ENCODE assay signal across 12 cellular contexts in genomic region chr6:116393430-116393829, GRCh38. TPM values are rescaled to one million over a fixed set of nuclear protein-coding genes. Genes with fewer than 3 reads are reported as not detected.
DNase-seq lines count a peak whose midpoint lies in the region; ATAC-seq, FAIRE-seq and TF ChIP-seq lines count a peak whose summit lies in the region.
"Had no signal": no experiment of that assay in that cellular context is flagged by ENCODE, and none has a peak within 500 bp of the region (broad histone marks: within the 10 kb centered on the region; RNA-seq: fewer than 3 reads in every experiment).

No MANE protein-coding gene starts in this region.

- no peak for DNase-seq in GM12892 (ENCODE audit: insufficient read length)
- no peak for DNase-seq in brain microvascular endothelial cell
- peak; percentile 24 for DNase-seq in pons (ENCODE audit: low spot score)
- DNase-seq in frontal cortex (ENCODE audit: low spot score in 2 of 2), result no peak
- DNase-seq in NCI-H2227 treated with DMSO at 0.1 percent for 48 hours (lab: John Stamatoyannopoulos, UW), result no peak
- no peak for DNase-seq in NCI-H2081 (lab: John Stamatoyannopoulos, UW)
- DNase-seq: activated CD4-positive, CD25-positive, alpha-beta regulatory T cell; NCI-H748 treated with DMSO at 0.1 percent for 48 hours; pancreas had no signal

- H3K36me3 ChIP-seq in brain microvascular endothelial cell (replicated peaks), result no peaks in the 10 kb centered on the region
- H3K36me3 ChIP-seq: pancreas had no signal

- no peak overlapping the region for H3K4me3 ChIP-seq in brain microvascular endothelial cell (ENCODE audit: low read depth, low read length)
- H3K4me3 ChIP-seq: pancreas had no signal

- FAIRE-seq in GM12892 (lab: Jason Lieb, UNC), result peak; percentile 67
- FAIRE-seq in frontal cortex (lab: Jason Lieb, UNC), result no peak
- FAIRE-seq: H54, pancreas had no signal

- TF ChIP-seq POLR2A in GM12892 (IDR thresholded peaks at IDR 0.05; ENCODE audit: low read depth, low read length), result no peak

- no peaks in the 10 kb centered on the region for H3K27me3 ChIP-seq in brain microvascular endothelial cell (replicated peaks)
- H3K27me3 ChIP-seq: pancreas had no signal

- peak; percentile 35 for ATAC-seq in HG03108 (IDR thresholded peaks at IDR 0.05; ENCODE audit: unreplicated experiment)
- ATAC-seq in GM18517 (IDR thresholded peaks at IDR 0.05; ENCODE audit: unreplicated experiment), result no peak

- H3K27ac ChIP-seq in brain microvascular endothelial cell, result no peak overlapping the region
- H3K27ac ChIP-seq: pancreas had no signal

- TF ChIP-seq CTCF in brain microvascular endothelial cell (IDR thresholded peaks at IDR 0.05; ENCODE audit: low read depth, low read length, missing control alignments), result peak; percentile 37

- in situ Hi-C loops in brain microvascular endothelial cell (cut with HindIII; ENCODE audit: low pct_ligation_motif_present, low sequenced_read_pairs), result no loop called here

RNA-seq across cellular contexts. Expression of gene DSE, which starts 22.7 kb away (rescaled TPM):
- polyA plus RNA-seq in GM12892 (2012; ENCODE audit: missing spikeins), result 36.6 TPM
- 20.4 TPM for total RNA-seq in frontal cortex
